ENCODE assay signal across 23 cellular contexts in genomic region chr5:74338101-74338388, GRCh38.
"Had no signal": no experiment of that assay in that cellular context is flagged by ENCODE, and none has a peak within 500 bp of the region (broad histone marks: within the 10 kb centered on the region; RNA-seq: fewer than 3 reads in every experiment).

No MANE protein-coding gene starts in this region.

- H3K4me3 ChIP-seq: breast epithelium had no signal

- H3K27ac Mint-ChIP-seq: activated B cell treated with CpG ODN at 0.5 μM for 24 hours; activated CD4-positive, alpha-beta memory T cell treated with anti-CD3 and anti-CD28 coated beads for 36 hours; activated CD4-positive, alpha-beta T cell treated with anti-CD3 and anti-CD28 coated beads, Interleukin-2, amount 10 ng/mL, durations not matched to agents 7 days and 5 days; activated naive CD4-positive, alpha-beta T cell treated with anti-CD3 and anti-CD28 coated beads, Interleukin-2, amount 10 ng/mL, durations not matched to agents 7 days and 5 days; activated naive CD8-positive, alpha-beta T cell treated with anti-CD3 and anti-CD28 coated beads for 36 hours; activated T-helper 17 cell treated with anti-CD3 and anti-CD28 coated beads, Interleukin-2, amount 50 U/mL, for 72 hours; T-helper 1 cell treated with Interleukin-12 subunit alpha and Interleukin-12 subunit beta and Interleukin-4 antibody, amounts not matched to agents 30 μg/mL and 1 μg/mL, for 36 hours had no signal

- H3K36me3 Mint-ChIP-seq: activated CD4-positive, alpha-beta memory T cell treated with anti-CD3 and anti-CD28 coated beads for 36 hours; activated naive CD4-positive, alpha-beta T cell treated with anti-CD3 and anti-CD28 coated beads, Interleukin-2, amount 10 ng/mL, durations not matched to agents 7 days and 5 days; activated naive CD8-positive, alpha-beta T cell treated with anti-CD3 and anti-CD28 coated beads for 36 hours had no signal

- H3K36me3 ChIP-seq: breast epithelium had no signal

- H3K27me3 ChIP-seq: breast epithelium had no signal

- DNase-seq: activated B cell treated with CpG ODN at 0.5 μM for 24 hours; activated CD4-positive, alpha-beta memory T cell treated with anti-CD3 and anti-CD28 coated beads for 36 hours; activated CD4-positive, alpha-beta T cell treated with anti-CD3 and anti-CD28 coated beads, Interleukin-2, amount 10 ng/mL, durations not matched to agents 7 days and 5 days; activated CD8-positive, alpha-beta memory T cell treated with anti-CD3 and anti-CD28 coated beads for 24 hours; activated gamma-delta T cell; activated naive CD4-positive, alpha-beta T cell treated with anti-CD3 and anti-CD28 coated beads, Interleukin-2, amount 10 ng/mL, durations not matched to agents 7 days and 5 days; activated naive CD8-positive, alpha-beta T cell treated with anti-CD3 and anti-CD28 coated beads for 36 hours; activated T-cell treated with anti-CD3 and anti-CD28 coated beads, Interleukin-2, amount 50 U/mL, for 4 hours; MM.1S; NCI-H1105; NCI-H1436; NCI-H1694 treated with DMSO at 0.1 percent for 48 hours; NCI-H2081; NCI-H510A treated with DMSO at 0.1 percent for 48 hours; NK-92 treated with Interleukin-12 subunit alpha and Interleukin-12 subunit beta, amount 100 ng/mL, for 24 hours; OCI-M1; RPMI8226; SHP77; T-helper 9 cell had no signal

- H3K9me3 ChIP-seq: breast epithelium had no signal

- H3K9me3 Mint-ChIP-seq: activated B cell treated with CpG ODN at 0.5 μM for 24 hours; activated CD4-positive, alpha-beta memory T cell treated with anti-CD3 and anti-CD28 coated beads for 36 hours; activated CD4-positive, alpha-beta T cell treated with anti-CD3 and anti-CD28 coated beads, Interleukin-2, amount 10 ng/mL, durations not matched to agents 7 days and 5 days; activated naive CD4-positive, alpha-beta T cell treated with anti-CD3 and anti-CD28 coated beads, Interleukin-2, amount 10 ng/mL, durations not matched to agents 7 days and 5 days; activated naive CD8-positive, alpha-beta T cell treated with anti-CD3 and anti-CD28 coated beads for 36 hours; activated T-cell treated with anti-CD3 and anti-CD28 coated beads, Interleukin-2, amount 50 U/mL, for 4 hours; activated T-helper 17 cell treated with anti-CD3 and anti-CD28 coated beads, Interleukin-2, amount 50 U/mL, for 72 hours; T-helper 1 cell treated with Interleukin-12 subunit alpha and Interleukin-12 subunit beta and Interleukin-4 antibody, amounts not matched to agents 30 μg/mL and 1 μg/mL, for 36 hours had no signal

- H3K27ac ChIP-seq: breast epithelium had no signal

- H3K4me1 ChIP-seq: breast epithelium had no signal

- H3K4me1 Mint-ChIP-seq: activated B cell treated with CpG ODN at 0.5 μM for 24 hours; activated CD4-positive, alpha-beta T cell treated with anti-CD3 and anti-CD28 coated beads, Interleukin-2, amount 10 ng/mL, durations not matched to agents 7 days and 5 days; activated naive CD4-positive, alpha-beta T cell treated with anti-CD3 and anti-CD28 coated beads, Interleukin-2, amount 10 ng/mL, durations not matched to agents 7 days and 5 days; activated naive CD8-positive, alpha-beta T cell treated with anti-CD3 and anti-CD28 coated beads for 36 hours; activated T-helper 17 cell treated with anti-CD3 and anti-CD28 coated beads, Interleukin-2, amount 50 U/mL, for 72 hours had no signal

- H3K4me3 Mint-ChIP-seq: activated B cell treated with CpG ODN at 0.5 μM for 24 hours; activated CD4-positive, alpha-beta memory T cell treated with anti-CD3 and anti-CD28 coated beads for 36 hours; activated CD4-positive, alpha-beta T cell treated with anti-CD3 and anti-CD28 coated beads, Interleukin-2, amount 10 ng/mL, durations not matched to agents 7 days and 5 days; activated naive CD4-positive, alpha-beta T cell treated with anti-CD3 and anti-CD28 coated beads, Interleukin-2, amount 10 ng/mL, durations not matched to agents 7 days and 5 days; activated naive CD8-positive, alpha-beta T cell treated with anti-CD3 and anti-CD28 coated beads for 36 hours; activated T-cell treated with anti-CD3 and anti-CD28 coated beads, Interleukin-2, amount 50 U/mL, for 4 hours; activated T-helper 17 cell treated with anti-CD3 and anti-CD28 coated beads, Interleukin-2, amount 50 U/mL, for 72 hours; T-helper 1 cell treated with Interleukin-12 subunit alpha and Interleukin-12 subunit beta and Interleukin-4 antibody, amounts not matched to agents 30 μg/mL and 1 μg/mL, for 36 hours had no signal

- ATAC-seq: activated T-cell treated with anti-CD3 and anti-CD28 coated beads, Interleukin-2, amount 50 U/mL, for 4 hours; activated T-helper 17 cell treated with anti-CD3 and anti-CD28 coated beads, Interleukin-2, amount 50 U/mL, for 72 hours; Panc1 had no signal
